In the genomic region with DNA sequence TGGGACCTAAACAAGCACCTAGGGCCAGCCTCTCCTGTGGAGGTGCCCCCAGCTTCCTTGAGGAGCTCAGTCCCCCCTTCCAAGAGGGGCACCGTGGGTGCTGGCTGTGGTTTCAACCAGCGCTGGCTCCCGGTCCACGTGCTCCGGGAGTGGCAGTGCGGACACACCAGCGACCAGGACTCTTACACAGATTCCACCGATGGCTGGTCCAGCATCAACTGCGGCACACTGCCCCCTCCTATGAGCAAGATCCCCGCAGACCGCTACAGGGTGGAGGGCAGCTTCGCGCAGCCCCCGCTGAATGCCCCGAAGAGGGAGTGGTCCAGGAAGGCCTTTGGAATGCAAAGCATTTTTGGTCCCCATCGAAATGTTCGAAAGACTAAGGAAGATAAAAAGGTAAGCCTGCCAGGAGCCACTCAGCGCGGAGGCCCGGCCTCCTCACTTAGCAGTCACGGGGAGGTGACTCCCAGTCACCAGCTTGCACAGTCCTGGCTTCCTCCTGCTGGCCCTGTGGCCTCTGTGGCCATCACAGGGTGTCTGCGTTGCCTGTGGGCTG, we compare ENCODE assay signal across 20 cellular contexts. TPM values are rescaled to one million over a fixed set of nuclear protein-coding genes. Genes with fewer than 3 reads are reported as not detected.
A peak's percentile ranks its signal among the peaks of the same experiment; 100 is the strongest.
DNase-seq lines count a peak whose midpoint lies in the region; ATAC-seq and TF ChIP-seq lines count a peak whose summit lies in the region.
"Had no signal": no experiment of that assay in that cellular context is flagged by ENCODE, and none has a peak within 500 bp of the region (broad histone marks: within the 10 kb centered on the region; RNA-seq: fewer than 3 reads in every experiment).

No MANE protein-coding gene starts in this region.

- H3K23ac ChIP-seq in mesendoderm (ENCODE audit: low read length) = no peak overlapping the region

- H2BK15ac ChIP-seq in mesendoderm (replicated peaks; ENCODE audit: low read depth) = no peak overlapping the region

- no peaks in the 10 kb centered on the region for H3K36me3 ChIP-seq in mesendoderm (ENCODE audit: control insufficient read depth, insufficient read depth, low read length)
- H3K36me3 ChIP-seq in upper lobe of right lung = peaks cover 18% of the 10 kb centered on the region

- H3K79me1 ChIP-seq in mesendoderm (ENCODE audit: low read length) = peaks cover 7% of the 10 kb centered on the region

- DNase-seq in cardiac septum (ENCODE audit: low spot score) (peak; percentile 56), left ventricle myocardium superior (no peak), ecto neural progenitor cell (ENCODE audit: low spot score) (peak; percentile 40), mesendoderm (no peak), upper lobe of right lung (peak; percentile 57), iPS-NIHi7 (ENCODE audit: extremely low spot score) (no peak), NCI-H2081 (lab: John Stamatoyannopoulos, UW) (no peak)
- DNase-seq in activated CD4-positive, alpha-beta T cell treated with anti-CD3 and anti-CD28 coated beads, Interleukin-2, amount 50 U/mL, for 1 hour = no peak
- DNase-seq: Caco-2; CD4-positive, CD25-positive, alpha-beta regulatory T cell; EL; GOT3; MV-4-11; NCI-H1436; NCI-H2029 treated with DMSO at 0.1 percent for 48 hours; NCI-H510A treated with DMSO at 0.1 percent for 48 hours; NCI-H82; SHP77 treated with DMSO at 0.1 percent for 48 hours had no signal

- H3K9ac ChIP-seq in mesendoderm (ENCODE audit: low read length) = no peak overlapping the region

- no peaks in the 10 kb centered on the region for H3K9me3 ChIP-seq in upper lobe of right lung
- H3K9me3 ChIP-seq: A549, Caco-2 had no signal

- H3K56ac ChIP-seq in mesendoderm (ENCODE audit: low read length) = peak overlapping the region; percentile 56

- H3K27me3 ChIP-seq in mesendoderm (ENCODE audit: insufficient read depth, low read length, poor library complexity) (no peaks in the 10 kb centered on the region), upper lobe of right lung (no peaks in the 10 kb centered on the region)

- H3K4me3 ChIP-seq in mesendoderm (ENCODE audit: low read length) (no peak overlapping the region), upper lobe of right lung (no peak overlapping the region)
- H3K4me3 ChIP-seq: A549 had no signal

- intact Hi-C loops in cardiac septum (cut with DNase I) (no loop called here), left ventricle myocardium superior (cut with micrococcal nuclease) (no loop called here), upper lobe of right lung (cut with DNase I) (no loop called here)

- H4K8ac ChIP-seq in mesendoderm (ENCODE audit: low read depth, low read length) = no peak overlapping the region

- H4K5ac ChIP-seq in mesendoderm (ENCODE audit: low read length) = no peak overlapping the region

- no peaks in the 10 kb centered on the region for H3K79me2 ChIP-seq in mesendoderm (ENCODE audit: control insufficient read depth, insufficient read depth, low read length)

- TF ChIP-seq CTCF in upper lobe of right lung (IDR thresholded peaks at IDR 0.05) = no peak

- no CpG with 5 or more reads among the region's 22 CpGs for WGBS in mesendoderm (ENCODE audit: extremely low coverage, insufficient coverage, low lambda C conversion rate)

- no peak for ATAC-seq in left ventricle myocardium superior
- ATAC-seq in upper lobe of right lung = peak; percentile 3
- ATAC-seq: Panc1 had no signal

- no peak overlapping the region for H3K18ac ChIP-seq in mesendoderm (ENCODE audit: low read length)

- H3K4ac ChIP-seq in mesendoderm (ENCODE audit: low read depth, low read length) = no peak overlapping the region

- H2BK120ac ChIP-seq in mesendoderm (ENCODE audit: low read depth, low read length) = no peak overlapping the region

- H3K4me1 ChIP-seq in mesendoderm (ENCODE audit: control insufficient read depth, low read depth, low read length) (no peaks in the 10 kb centered on the region), upper lobe of right lung (peaks cover 7% of the 10 kb centered on the region)
- H3K4me1 ChIP-seq: A549, Caco-2 had no signal

- no peak overlapping the region for H2BK5ac ChIP-seq in mesendoderm (ENCODE audit: low read length)

- no peak overlapping the region for H2AK5ac ChIP-seq in mesendoderm (ENCODE audit: low read length)

- no peak overlapping the region for H3K4me2 ChIP-seq in mesendoderm (ENCODE audit: low read length)
- H3K4me2 ChIP-seq: A549 had no signal

- H3K27ac ChIP-seq in mesendoderm (ENCODE audit: low read depth, low read length) = no peak overlapping the region
- no peak overlapping the region for H3K27ac ChIP-seq in upper lobe of right lung
- H3K27ac ChIP-seq: A549 had no signal

RNA-seq across cellular contexts. Expression of a gene that starts 24.9 kb away (rescaled TPM):
- total RNA-seq in cardiac septum (19.1 TPM), left ventricle myocardium superior (14.6 TPM), upper lobe of right lung (58.2 TPM)
- 7.8 TPM for polyA plus RNA-seq in mesendoderm (2013, experiment 1 of 2)
- polyA plus RNA-seq in mesendoderm (2013, experiment 2 of 2) = 8.4 TPM

Comparison
In these comparisons a context has a peak if more than half of its experiments do, and no peak if none do; other contexts are left out.
1. DNase-seq: peak in cardiac septum (single experiment), ecto neural progenitor cell (single experiment) and upper lobe of right lung (single experiment); none in left ventricle myocardium superior (single experiment), mesendoderm (single experiment), iPS-NIHi7 (single experiment), activated CD4-positive, alpha-beta T cell treated with anti-CD3 and anti-CD28 coated beads, Interleukin-2, amount 50 U/mL, for 1 hour (single experiment) and NCI-H2081 (0 of 2).